ENCODE assay signal across 9 cellular contexts in the genomic region with DNA sequence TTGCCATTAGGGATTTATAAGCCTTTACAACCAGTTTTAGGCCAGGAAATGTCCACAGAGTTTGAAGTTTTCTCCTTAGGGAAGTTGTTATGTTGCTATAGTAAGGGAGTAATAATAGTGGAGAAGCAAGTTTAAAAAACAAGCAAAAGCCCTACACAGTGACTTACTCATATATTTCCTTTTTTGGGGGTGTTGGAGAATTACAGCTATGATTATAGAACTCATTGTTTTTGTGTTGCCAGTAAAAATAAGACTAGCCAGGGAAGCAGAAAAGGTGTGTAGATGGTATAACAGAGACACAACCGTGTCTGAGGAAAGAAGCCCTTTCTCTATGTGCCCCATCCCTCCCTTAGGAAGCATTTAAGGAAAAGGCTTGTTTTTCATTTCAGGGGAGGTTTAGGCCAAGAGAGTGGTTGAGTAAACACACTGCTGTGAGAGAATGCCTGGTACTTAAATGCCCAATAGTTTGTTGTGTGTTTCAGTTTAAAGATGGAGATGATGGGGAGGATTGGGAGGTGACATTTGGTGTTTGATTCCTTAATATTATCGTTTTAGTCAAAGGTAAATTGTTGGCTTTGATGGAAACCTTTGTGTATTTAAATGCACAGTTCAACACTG. TPM values are rescaled to one million over a fixed set of nuclear protein-coding genes. Genes with fewer than 3 reads are reported as not detected.
DNase-seq lines count a peak whose midpoint lies in the region; ATAC-seq and TF ChIP-seq lines count a peak whose summit lies in the region.
"Had no signal": no experiment of that assay in that cellular context is flagged by ENCODE, and none has a peak within 500 bp of the region (broad histone marks: within the 10 kb centered on the region; RNA-seq: fewer than 3 reads in every experiment).

No MANE protein-coding gene starts in this region.

- peak overlapping the region in 1 of 2 donors; percentile 98 for H3K9ac ChIP-seq in liver (ENCODE audit: low read depth in 1 of 2, low read length in 2 of 2)

- H3K27me3 ChIP-seq in cardiac muscle cell: no peaks in the 10 kb centered on the region
- no peaks in the 10 kb centered on the region for H3K27me3 ChIP-seq in ascending aorta
- no peaks in the 10 kb centered on the region for H3K27me3 ChIP-seq in liver (ENCODE audit: control insufficient read depth in 4 of 4, insufficient read depth in 4 of 4, low read length in 3 of 4)

- H3K4me1 ChIP-seq in cardiac muscle cell (ENCODE audit: low read depth): peaks cover 35% of the 10 kb centered on the region
- peaks cover 9 to 42% of the 10 kb centered on the region in 2 donors for H3K4me1 ChIP-seq in ascending aorta
- H3K4me1 ChIP-seq in liver (ENCODE audit: control insufficient read depth in 4 of 4, insufficient read depth in 4 of 4, low read length in 3 of 4): peaks cover 8 to 45% (median 34%) of the 10 kb centered on the region in 4 donors
- H3K4me1 ChIP-seq in urinary bladder (ENCODE audit: insufficient read depth): peaks cover 3% of the 10 kb centered on the region

- H3K4me3 ChIP-seq in cardiac muscle cell (peak overlapping the region; percentile 75), ascending aorta (peak overlapping the region; percentile 96 to 97), liver (ENCODE audit: low read depth in 1 of 3, low read length in 3 of 3) (peak overlapping the region in 2 of 3 donors; percentile 85 to 99), urinary bladder (ENCODE audit: low read depth, low read length) (peak overlapping the region; percentile 10)

- 17% methylated on average over 2 of the region's 2 CpGs for WGBS in liver
- 26% methylated on average over 2 of the region's 2 CpGs for WGBS in urinary bladder

- H3K27ac ChIP-seq in cardiac muscle cell (no peak overlapping the region), ascending aorta (peak overlapping the region; percentile 99 to 100), liver (ENCODE audit: low read depth in 1 of 2, low read length in 2 of 2) (peak overlapping the region; percentile 100), urinary bladder (ENCODE audit: low read depth) (no peak overlapping the region)

- intact Hi-C loops in cardiac septum (cut with DNase I) (loop anchor here (10.0 kb wide), 1 partner anchor 301 kb away; the partner anchor contains the start of gene PPP4R1), ascending aorta (cut with DNase I) (loop anchor here (10.0 kb wide), 3 partner anchors 581 to 811 kb away; partner anchors contain the start of genes ANKRD12, NDUFV2 and TWSG1)

- no peak for ATAC-seq in GM19463 (IDR thresholded peaks at IDR 0.05; ENCODE audit: unreplicated experiment)

- H3K36me3 ChIP-seq in cardiac muscle cell (no peaks in the 10 kb centered on the region), ascending aorta (no peaks in the 10 kb centered on the region), liver (ENCODE audit: control insufficient read depth in 4 of 4, insufficient read depth in 3 of 4, low read depth in 1 of 4, low read length in 3 of 4) (no peaks in the 10 kb centered on the region), urinary bladder (ENCODE audit: insufficient read depth) (no peaks in the 10 kb centered on the region)

- TF ChIP-seq CTCF in cardiac muscle cell (IDR thresholded peaks at IDR 0.05; ENCODE audit: low read depth, low read length): no peak
- no peak for TF ChIP-seq CTCF in ascending aorta (IDR thresholded peaks at IDR 0.05)
- no peak for TF ChIP-seq CTCF in liver (IDR thresholded peaks at IDR 0.05; ENCODE audit: low read depth, low read length, missing input control)

- H3K9me3 ChIP-seq in cardiac muscle cell (ENCODE audit: low read depth) (no peaks in the 10 kb centered on the region), ascending aorta (no peaks in the 10 kb centered on the region), liver (ENCODE audit: control insufficient read depth in 4 of 4, low read length in 3 of 4) (no peaks in the 10 kb centered on the region)

- no peak for TF ChIP-seq RAD21 in liver (IDR thresholded peaks at IDR 0.05)

- DNase-seq in cardiac muscle cell (ENCODE audit: low read depth in 1 of 2, low spot score in 1 of 2): peak in 1 of 2 donors; percentile 33
- no peak for DNase-seq in cardiac septum (ENCODE audit: low spot score)
- no peak for DNase-seq in ascending aorta (ENCODE audit: low spot score in 2 of 2)
- no peak for DNase-seq in stimulated activated CD4-positive, alpha-beta T cell treated with anti-CD3 and anti-CD28 coated beads, Interleukin-4, amount 100 ng/mL, for 24 hours
- no peak for DNase-seq in activated CD8-positive, alpha-beta memory T cell treated with anti-CD3 and anti-CD28 coated beads, Interleukin-2, amount 50 U/mL, for 4 hours

TF ChIP-seq in liver, 16 proteins besides CTCF, POLR2A, EP300 and RAD21:
- TF ChIP-seq, protein P1, sequence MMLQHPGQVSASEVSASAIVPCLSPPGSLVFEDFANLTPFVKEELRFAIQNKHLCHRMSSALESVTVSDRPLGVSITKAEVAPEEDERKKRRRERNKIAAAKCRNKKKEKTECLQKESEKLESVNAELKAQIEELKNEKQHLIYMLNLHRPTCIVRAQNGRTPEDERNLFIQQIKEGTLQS (IDR thresholded peaks at IDR 0.05): no peak
- TF ChIP-seq RXRA (IDR thresholded peaks at IDR 0.05) (no peak), FOXA2 (IDR thresholded peaks at IDR 0.05) (no peak), FOXA1 (IDR thresholded peaks at IDR 0.05) (no peak), EGR1 (IDR thresholded peaks at IDR 0.05; ENCODE audit: low read depth in 2 of 2) (no peak), REST (IDR thresholded peaks at IDR 0.05) (no peak), ZBTB33 (IDR thresholded peaks at IDR 0.05) (no peak), JUND (IDR thresholded peaks at IDR 0.05) (no peak)

RNA-seq across cellular contexts. Expression of gene VAPA, which starts 2.4 kb away (rescaled TPM):
- total RNA-seq in cardiac muscle cell (137 and 138 TPM in 2 replicates), cardiac septum (232 TPM), ascending aorta (109 TPM), liver (100 to 1,000 TPM in 1 of 2 donors, 10 to 100 TPM in 1; 98.6 to 114 TPM), urinary bladder (278 TPM)
- polyA plus RNA-seq in cardiac muscle cell (215 and 260 TPM in 2 replicates), liver (10 to 100 TPM; 80.7 to 83.3 TPM), urinary bladder (195 TPM)

RNA-seq across cellular contexts. Expression of gene TXNDC2, which starts 30.4 kb away (rescaled TPM):
- total RNA-seq in cardiac muscle cell (not detected in 2 replicates), cardiac septum (not detected), ascending aorta (not detected), liver (under 1 TPM; under 0.01 to 0.09 TPM), urinary bladder (not detected)
- polyA plus RNA-seq in cardiac muscle cell (not detected in 2 replicates), liver (not detected), urinary bladder (0.08 TPM)
- total RNA-seq: T-helper 2 cell treated with Interferon-gamma antibody and Interleukin-4, amounts not matched to agents 100 ng/mL and 5 ng/mL, for 36 hours had no signal

Comparison
In these comparisons a context has a peak if more than half of its experiments do, and no peak if none do; other contexts are left out.
1. H3K27ac ChIP-seq: peak in ascending aorta (2 of 2) and liver (2 of 2); none in cardiac muscle cell (single experiment) and urinary bladder (single experiment).
2. H3K4me3 ChIP-seq: peak in every context shown above with its lines; median percentile 96 in ascending aorta; 92 in liver; 75 in cardiac muscle cell; 10 in urinary bladder.